Comparison of ENCODE assay signal across 8 cellular contexts in the genomic region with DNA sequence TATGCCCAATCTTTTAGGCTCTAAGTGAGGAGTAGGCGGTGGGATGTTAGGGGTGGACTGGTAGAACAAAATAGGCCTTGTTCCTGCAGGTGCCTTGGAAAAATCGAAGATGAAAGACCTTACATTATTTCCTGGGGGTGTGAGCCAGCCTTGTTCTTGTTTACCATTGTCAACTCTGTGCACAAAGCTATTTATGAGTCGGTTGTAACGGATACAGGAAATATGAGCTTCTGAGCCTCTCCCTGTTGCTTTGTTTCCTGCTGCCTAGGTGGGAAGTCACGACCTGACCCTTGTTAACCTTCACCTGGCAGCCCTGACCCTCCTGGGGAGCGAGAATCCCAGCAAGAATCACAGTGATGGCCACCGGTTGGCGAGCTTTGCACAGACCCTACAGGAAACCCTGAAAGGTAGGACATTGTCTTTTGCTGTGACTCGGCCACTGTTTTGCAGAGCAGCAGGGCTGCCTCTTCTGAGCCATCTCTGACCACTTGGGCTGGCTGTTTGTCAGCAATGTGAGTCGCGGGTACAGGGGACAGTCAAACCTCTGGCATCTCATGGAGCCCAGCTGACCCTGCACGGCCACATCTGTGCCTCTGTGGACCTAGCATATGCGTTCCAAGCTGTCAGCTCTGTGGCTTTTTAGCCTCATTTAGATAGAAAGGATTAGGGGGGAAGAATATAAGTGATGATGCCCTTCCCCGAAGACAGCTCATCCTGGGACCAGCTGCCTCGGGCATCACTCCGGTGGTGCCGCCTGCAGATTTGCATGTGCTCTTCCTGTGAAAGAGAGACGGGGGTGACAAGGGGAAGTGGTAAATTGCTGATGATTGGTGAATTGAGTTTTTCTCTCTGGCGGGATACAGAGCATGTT.
DNase-seq lines count a peak whose midpoint lies in the region; ATAC-seq and TF ChIP-seq lines count a peak whose summit lies in the region.

No MANE protein-coding gene starts in this region.

- H4K8ac ChIP-seq in mesenchymal stem cell (ENCODE audit: low read length): no peak overlapping the region

- no peak overlapping the region for H2AFZ ChIP-seq in mesenchymal stem cell (ENCODE audit: low read depth, low read length)

- no peaks in the 10 kb centered on the region for H3K9me3 Mint-ChIP-seq in activated CD4-positive, alpha-beta T cell treated with anti-CD3 and anti-CD28 coated beads for 36 hours (ENCODE audit: low read depth)
- H3K9me3 Mint-ChIP-seq in IgD-negative memory B cell: no peaks in the 10 kb centered on the region

- H3K4me2 ChIP-seq in mesenchymal stem cell (ENCODE audit: low read length, poor library complexity, severe bottlenecking): no peak overlapping the region

- POLR2A ChIA-PET in activated CD4-positive, alpha-beta T cell treated with anti-CD3 and anti-CD28 coated beads for 36 hours (lab: Charles Lee): no interaction called here

- H3K27me3 ChIP-seq in mesenchymal stem cell (ENCODE audit: control insufficient read depth in 1 of 2, insufficient read depth in 1 of 2, low read length in 2 of 2): no peaks in the 10 kb centered on the region

- 69% methylated on average over 19 of the region's 19 CpGs for WGBS in mesenchymal stem cell

- intact Hi-C loops in activated CD4-positive, alpha-beta T cell treated with anti-CD3 and anti-CD28 coated beads for 36 hours (cut with DNase I, micrococcal nuclease): loop anchor here (1.0 to 10.0 kb wide), 4 partner anchors 134 to 593 kb away; a partner anchor contains a TSS

- peak overlapping the region; percentile 45 for H4K91ac ChIP-seq in mesenchymal stem cell (ENCODE audit: low read length)

- no peak overlapping the region for H2BK15ac ChIP-seq in mesenchymal stem cell (ENCODE audit: low read depth, poor library complexity, severe bottlenecking)

- no peak for TF ChIP-seq CTCF in GM13976 (IDR thresholded peaks at IDR 0.05; ENCODE audit: borderline replicate concordance, control extremely low read depth, extremely low read depth, insufficient read depth, missing control alignments)

- peak; percentile 73 for DNase-seq in activated CD4-positive, alpha-beta T cell treated with anti-CD3 and anti-CD28 coated beads for 36 hours
- no peak for DNase-seq in activated CD4-positive, alpha-beta T cell treated with anti-CD3 and anti-CD28 coated beads, Interleukin-2, amount 50 U/mL, for 1 hour
- peak; percentile 53 for DNase-seq in activated CD4-positive, alpha-beta T cell treated with anti-CD3 and anti-CD28 coated beads for 48 hours
- DNase-seq in mesenchymal stem cell (no peak), SW 1271 (lab: John Stamatoyannopoulos, UW) (no peak), COR-L47 (lab: John Stamatoyannopoulos, UW) (no peak), GM13976 (ENCODE audit: low spot score) (no peak)

- no peak overlapping the region for H2AK5ac ChIP-seq in mesenchymal stem cell (ENCODE audit: low read length, severe bottlenecking)

- H2BK120ac ChIP-seq in mesenchymal stem cell (ENCODE audit: low read depth, low read length): no peak overlapping the region

- no peak overlapping the region for H3K14ac ChIP-seq in mesenchymal stem cell (ENCODE audit: low read length in 2 of 2)

- H3K4me3 ChIP-seq in mesenchymal stem cell (ENCODE audit: insufficient read depth in 1 of 2, low read depth in 1 of 2, low read length in 2 of 2): no peak overlapping the region

- no peaks in the 10 kb centered on the region for H3K27me3 Mint-ChIP-seq in activated CD4-positive, alpha-beta T cell treated with anti-CD3 and anti-CD28 coated beads for 36 hours
- H3K27me3 Mint-ChIP-seq in IgD-negative memory B cell: peaks cover 3% of the 10 kb centered on the region

- no peak overlapping the region for H3K4ac ChIP-seq in mesenchymal stem cell (ENCODE audit: low read depth in 1 of 2, low read length in 2 of 2)

- H3K4me1 Mint-ChIP-seq in activated CD4-positive, alpha-beta T cell treated with anti-CD3 and anti-CD28 coated beads for 36 hours: peaks cover 76% of the 10 kb centered on the region
- H3K4me1 Mint-ChIP-seq in IgD-negative memory B cell: peaks cover 43 to 52% (median 44%) of the 10 kb centered on the region in 3 donors

- no peak overlapping the region for H3K27ac ChIP-seq in mesenchymal stem cell (ENCODE audit: low read length, poor library complexity, severe bottlenecking)

- in situ Hi-C loops in GM13976 (cut with MboI; ENCODE audit: low sequenced_read_pairs, unreplicated experiment): no loop called here

- CTCF ChIA-PET in activated CD4-positive, alpha-beta T cell treated with anti-CD3 and anti-CD28 coated beads for 36 hours (lab: Charles Lee): interaction anchor here (0.5 to 5.9 kb wide), 14 partner anchors 10 to 591 kb away, joined by 3 to 31 read pairs (median 3); no protein-coding TSS in a partner anchor

- H3K9me3 ChIP-seq in mesenchymal stem cell (ENCODE audit: control insufficient read depth, low read length): no peaks in the 10 kb centered on the region

- H3K4me3 Mint-ChIP-seq in activated CD4-positive, alpha-beta T cell treated with anti-CD3 and anti-CD28 coated beads for 36 hours: peak overlapping the region; percentile 21
- H3K4me3 Mint-ChIP-seq in IgD-negative memory B cell: peak overlapping the region; percentile 1 to 87 (median 76)

- H3K36me3 Mint-ChIP-seq in activated CD4-positive, alpha-beta T cell treated with anti-CD3 and anti-CD28 coated beads for 36 hours (ENCODE audit: low read depth): no peaks in the 10 kb centered on the region
- no peaks in the 10 kb centered on the region for H3K36me3 Mint-ChIP-seq in IgD-negative memory B cell

- H2BK5ac ChIP-seq in mesenchymal stem cell (ENCODE audit: low read depth, low read length, poor library complexity, severe bottlenecking): no peak overlapping the region

- peak overlapping the region in 1 of 2 experiments; percentile 11 for H2BK12ac ChIP-seq in mesenchymal stem cell (ENCODE audit: low read length in 2 of 2)

- no peak overlapping the region for H3K9ac ChIP-seq in mesenchymal stem cell (ENCODE audit: low read length)

- peaks cover 28% of the 10 kb centered on the region for H3K4me1 ChIP-seq in mesenchymal stem cell (ENCODE audit: control insufficient read depth, insufficient read depth, low read depth, low read length)

- H3K36me3 ChIP-seq in mesenchymal stem cell (ENCODE audit: control insufficient read depth in 1 of 2, insufficient read depth in 2 of 2, low read depth in 1 of 2, low read length in 2 of 2): peaks cover 3 to 15% of the 10 kb centered on the region in 2 experiments

- ATAC-seq in activated CD4-positive, alpha-beta T cell treated with anti-CD3 and anti-CD28 coated beads for 36 hours: peak; percentile 56

- no peaks in the 10 kb centered on the region for H3K79me1 ChIP-seq in mesenchymal stem cell (replicated peaks; ENCODE audit: low read length, poor library complexity, severe bottlenecking)

- peak overlapping the region in 1 of 2 experiments; percentile 34 for H3K18ac ChIP-seq in mesenchymal stem cell (ENCODE audit: low read depth in 1 of 2, low read length in 2 of 2)

- peak overlapping the region; percentile 85 for H3K27ac Mint-ChIP-seq in activated CD4-positive, alpha-beta T cell treated with anti-CD3 and anti-CD28 coated beads for 36 hours
- H3K27ac Mint-ChIP-seq in IgD-negative memory B cell: peak overlapping the region in 2 of 3 donors; percentile 2 to 60

- H3K23ac ChIP-seq in mesenchymal stem cell (ENCODE audit: low read length in 2 of 2): peak overlapping the region in 1 of 2 experiments; percentile 91

Comparison
In these comparisons a context has a peak if more than half of its experiments do, and no peak if none do; other contexts are left out.
1. DNase-seq: peak in activated CD4-positive, alpha-beta T cell treated with anti-CD3 and anti-CD28 coated beads for 36 hours (single experiment) and activated CD4-positive, alpha-beta T cell treated with anti-CD3 and anti-CD28 coated beads for 48 hours (single experiment); none in activated CD4-positive, alpha-beta T cell treated with anti-CD3 and anti-CD28 coated beads, Interleukin-2, amount 50 U/mL, for 1 hour (single experiment), mesenchymal stem cell (single experiment), SW 1271 (0 of 2), COR-L47 (single experiment) and GM13976 (single experiment).